In the genomic region with DNA sequence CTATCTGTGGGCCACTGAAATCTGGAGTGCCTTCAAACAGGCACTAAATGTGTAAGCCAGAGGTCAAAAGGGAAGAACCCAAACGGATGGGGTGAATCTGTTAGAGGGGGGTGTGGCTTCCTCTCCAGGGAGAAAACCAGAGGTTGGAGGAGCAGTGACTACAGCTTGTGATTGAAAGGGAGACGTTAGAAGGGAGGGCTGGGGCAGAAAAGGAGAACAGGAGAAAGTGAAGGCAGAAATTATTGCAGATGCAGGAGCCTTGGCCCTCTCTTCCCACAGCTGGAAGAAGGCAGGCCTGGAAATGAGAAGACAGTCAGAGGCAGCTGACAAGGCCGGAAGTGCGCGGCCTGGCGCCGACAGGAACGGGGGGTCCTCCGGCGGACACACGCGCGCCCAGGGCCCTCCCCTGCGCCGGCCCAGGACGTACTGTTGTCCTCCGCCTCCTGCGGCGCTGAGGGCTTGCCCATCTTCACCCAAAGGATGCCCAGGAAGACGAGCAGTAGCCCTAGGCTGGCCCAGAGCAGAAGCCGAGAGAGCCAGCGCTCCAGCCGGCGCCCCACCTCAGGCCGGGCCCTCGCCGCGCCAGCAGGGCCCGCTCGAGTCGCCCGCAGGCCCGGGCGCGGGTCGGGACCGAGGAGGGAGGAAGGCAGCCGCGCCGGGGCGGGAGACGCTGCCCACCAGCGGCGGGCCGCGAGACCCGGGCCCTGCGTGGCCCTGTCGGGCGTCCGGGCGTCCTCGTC, we compare ENCODE assay signal across 8 cellular contexts. TPM values are rescaled to one million over a fixed set of nuclear protein-coding genes. Genes with fewer than 3 reads are reported as not detected.
A peak's percentile ranks its signal among the peaks of the same experiment; 100 is the strongest.
DNase-seq lines count a peak whose midpoint lies in the region; ATAC-seq and TF ChIP-seq lines count a peak whose summit lies in the region.

No MANE protein-coding gene starts in this region.

- peak; percentile 55 for DNase-seq in ACHN
- DNase-seq in NOMO-1 treated with DMSO at 0.1 percent for 48 hours (lab: John Stamatoyannopoulos, UW; ENCODE audit: unreplicated experiment), result peak; percentile 90
- DNase-seq in activated CD8-positive, alpha-beta memory T cell treated with anti-CD3 and anti-CD28 coated beads, Interleukin-2, amount 10 ng/mL, durations not matched to agents 7 days and 5 days, result peak; percentile 80
- DNase-seq in endothelial cell (ENCODE audit: low spot score), result peak; percentile 65
- DNase-seq in mesothelial cell of epicardium (ENCODE audit: low spot score in 2 of 2, unreplicated experiment in 2 of 2), result peak; percentile 51 to 64
- DNase-seq in stimulated activated CD8-positive, alpha-beta memory T cell treated with anti-CD3 and anti-CD28 coated beads, Interleukin-4, amount 100 ng/mL, for 48 hours, result peak; percentile 75

- H3K27ac Mint-ChIP-seq in activated CD8-positive, alpha-beta memory T cell treated with anti-CD3 and anti-CD28 coated beads, Interleukin-2, amount 10 ng/mL, durations not matched to agents 7 days and 5 days, result peak overlapping the region; percentile 90
- peak overlapping the region; percentile 99 for H3K27ac Mint-ChIP-seq in endothelial cell (ENCODE audit: unreplicated experiment)
- peak overlapping the region; percentile 99 for H3K27ac Mint-ChIP-seq in mesothelial cell of epicardium

- peaks cover 3% of the 10 kb centered on the region for H3K27me3 Mint-ChIP-seq in activated CD8-positive, alpha-beta memory T cell treated with anti-CD3 and anti-CD28 coated beads, Interleukin-2, amount 10 ng/mL, durations not matched to agents 7 days and 5 days
- peaks cover 19% of the 10 kb centered on the region for H3K27me3 Mint-ChIP-seq in endothelial cell (ENCODE audit: unreplicated experiment)
- no peaks in the 10 kb centered on the region for H3K27me3 Mint-ChIP-seq in mesothelial cell of epicardium (ENCODE audit: low read depth)

- H3K9me3 Mint-ChIP-seq in activated CD8-positive, alpha-beta memory T cell treated with anti-CD3 and anti-CD28 coated beads, Interleukin-2, amount 10 ng/mL, durations not matched to agents 7 days and 5 days (ENCODE audit: low read depth), result no peaks in the 10 kb centered on the region
- H3K9me3 Mint-ChIP-seq in endothelial cell (ENCODE audit: unreplicated experiment) (no peaks in the 10 kb centered on the region), mesothelial cell of epicardium (no peaks in the 10 kb centered on the region)

- H3K4me3 Mint-ChIP-seq in activated CD8-positive, alpha-beta memory T cell treated with anti-CD3 and anti-CD28 coated beads, Interleukin-2, amount 10 ng/mL, durations not matched to agents 7 days and 5 days, result peak overlapping the region; percentile 89
- H3K4me3 Mint-ChIP-seq in endothelial cell (ENCODE audit: unreplicated experiment), result peak overlapping the region; percentile 98
- H3K4me3 Mint-ChIP-seq in mesothelial cell of epicardium, result peak overlapping the region; percentile 95

- no peak for TF ChIP-seq CTCF in endothelial cell (IDR thresholded peaks at IDR 0.05; ENCODE audit: unreplicated experiment)
- no peak for TF ChIP-seq CTCF in mesothelial cell of epicardium (IDR thresholded peaks at IDR 0.05; ENCODE audit: unreplicated experiment)

- in situ Hi-C loops in ACHN (cut with HindIII; ENCODE audit: low pct_ligation_motif_present, low pct_unique_long_range_greater_than_20kb, low sequenced_read_pairs), result no loop called here

- CTCF ChIA-PET in activated CD8-positive, alpha-beta memory T cell treated with anti-CD3 and anti-CD28 coated beads, Interleukin-2, amount 10 ng/mL, durations not matched to agents 7 days and 5 days (lab: Charles Lee), result interaction anchor here (0.7 to 3.5 kb wide), 11 partner anchors 9 to 366 kb away, joined by 3 to 16 read pairs (median 4); a partner anchor contains a TSS

- peaks cover 26% of the 10 kb centered on the region for H3K36me3 Mint-ChIP-seq in activated CD8-positive, alpha-beta memory T cell treated with anti-CD3 and anti-CD28 coated beads, Interleukin-2, amount 10 ng/mL, durations not matched to agents 7 days and 5 days
- peaks cover 4% of the 10 kb centered on the region for H3K36me3 Mint-ChIP-seq in endothelial cell (ENCODE audit: low read depth, unreplicated experiment)
- H3K36me3 Mint-ChIP-seq in mesothelial cell of epicardium, result peaks cover 13% of the 10 kb centered on the region

- peaks cover 45% of the 10 kb centered on the region for H3K4me1 Mint-ChIP-seq in activated CD8-positive, alpha-beta memory T cell treated with anti-CD3 and anti-CD28 coated beads, Interleukin-2, amount 10 ng/mL, durations not matched to agents 7 days and 5 days
- H3K4me1 Mint-ChIP-seq in endothelial cell (ENCODE audit: unreplicated experiment), result peaks cover 67% of the 10 kb centered on the region
- peaks cover 44% of the 10 kb centered on the region for H3K4me1 Mint-ChIP-seq in mesothelial cell of epicardium

- ATAC-seq in GM18511 (IDR thresholded peaks at IDR 0.05; ENCODE audit: unreplicated experiment) (peak; percentile 60), HG02970 (IDR thresholded peaks at IDR 0.05; ENCODE audit: low FRiP score, unreplicated experiment) (peak; percentile 36)
- peak; percentile 62 for ATAC-seq in activated CD8-positive, alpha-beta memory T cell treated with anti-CD3 and anti-CD28 coated beads, Interleukin-2, amount 10 ng/mL, durations not matched to agents 7 days and 5 days

RNA-seq across cellular contexts. Expression of a gene that starts 0.8 kb away (rescaled TPM):
- 10 to 100 TPM; 64.9 to 80.3 TPM for total RNA-seq in activated CD8-positive, alpha-beta memory T cell treated with anti-CD3 and anti-CD28 coated beads, Interleukin-2, amount 10 ng/mL, durations not matched to agents 7 days and 5 days
- total RNA-seq in endothelial cell (ENCODE audit: unreplicated experiment) (105 TPM), mesothelial cell of epicardium (80.6 to 85.3 TPM (median 82.2 TPM) in 3 replicates)

RNA-seq across cellular contexts. Expression of a gene that starts 15.7 kb away (rescaled TPM):
- total RNA-seq in activated CD8-positive, alpha-beta memory T cell treated with anti-CD3 and anti-CD28 coated beads, Interleukin-2, amount 10 ng/mL, durations not matched to agents 7 days and 5 days, result not detected
- total RNA-seq in endothelial cell (ENCODE audit: unreplicated experiment) (not detected), mesothelial cell of epicardium (not detected in 3 replicates)

RNA-seq across cellular contexts. Expression of a gene that starts 41.4 kb away (rescaled TPM):
- not detected for total RNA-seq in activated CD8-positive, alpha-beta memory T cell treated with anti-CD3 and anti-CD28 coated beads, Interleukin-2, amount 10 ng/mL, durations not matched to agents 7 days and 5 days
- total RNA-seq in endothelial cell (ENCODE audit: unreplicated experiment) (not detected), mesothelial cell of epicardium (0.11 to 0.16 TPM in 2 of 3 replicates, not detected in the other)

Comparison
In these comparisons a context has a peak if more than half of its experiments do, and no peak if none do; other contexts are left out.
1. Peak in every context shown above with its lines: DNase-seq and ATAC-seq.